Comparison of ENCODE assay signal across 9 cellular contexts in the genomic region with DNA sequence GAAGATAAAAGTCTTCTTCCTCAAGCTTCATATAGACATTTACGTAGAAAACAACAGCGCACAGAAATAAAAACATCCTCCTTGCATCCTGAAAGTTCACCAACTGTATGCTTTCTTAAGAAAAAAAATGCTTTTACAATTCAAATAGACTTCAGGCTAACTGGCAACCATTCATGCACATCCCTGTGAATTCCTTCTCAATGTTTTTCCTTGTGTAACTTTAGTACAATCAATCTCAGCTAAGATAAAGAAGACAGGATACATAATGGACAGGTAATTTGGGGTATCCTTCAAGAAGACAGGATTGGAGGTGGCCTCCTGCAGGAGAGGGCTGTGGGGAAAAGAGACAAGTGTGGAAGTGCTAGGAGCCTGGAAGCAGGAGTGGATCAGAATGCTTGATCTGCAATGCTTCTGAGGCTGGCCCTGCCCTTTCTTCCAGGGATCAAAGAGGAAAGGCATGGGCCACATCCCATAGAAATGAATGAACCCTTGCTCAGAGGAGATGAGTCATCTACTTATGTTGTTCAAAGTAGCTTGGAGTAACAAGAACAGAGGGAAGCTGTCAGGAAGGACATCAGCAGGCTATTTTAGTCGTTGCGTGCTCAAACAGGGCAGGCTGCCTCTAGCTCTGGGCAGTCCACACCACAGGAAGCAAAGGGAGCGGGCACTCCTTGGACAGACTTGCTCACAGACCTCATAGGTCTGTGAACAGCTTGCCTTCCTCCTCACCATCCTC.
A peak's percentile ranks its signal among the peaks of the same experiment; 100 is the strongest.
DNase-seq lines count a peak whose midpoint lies in the region; ATAC-seq and TF ChIP-seq lines count a peak whose summit lies in the region.
"Had no signal": no experiment of that assay in that cellular context is flagged by ENCODE, and none has a peak within 500 bp of the region (broad histone marks: within the 10 kb centered on the region; RNA-seq: fewer than 3 reads in every experiment).

No MANE protein-coding gene starts in this region.

- H3K9me3 ChIP-seq in PC-9 (ENCODE audit: insufficient read depth, low read depth): peaks cover 13% of the 10 kb centered on the region
- no peaks in the 10 kb centered on the region for H3K9me3 ChIP-seq in testis

- BruUV-seq in PC-9 (replicated peaks; lab: Mats Ljungman, UMichigan): no TSS peak

- peaks cover 43% of the 10 kb centered on the region for H3K4me1 Mint-ChIP-seq in activated T-cell treated with anti-CD3 and anti-CD28 coated beads, Interleukin-2, amount 50 U/mL, for 4 hours (ENCODE audit: low read depth)

- H3K4me2 ChIP-seq in PC-9: peak overlapping the region; percentile 57

- peak; percentile 99 for DNase-seq in DMS53 treated with DMSO at 0.1 percent for 48 hours (lab: John Stamatoyannopoulos, UW; ENCODE audit: unreplicated experiment)
- peak; percentile 71 to 97 for DNase-seq in PC-9
- DNase-seq in fibroblast of pulmonary artery (ENCODE audit: low read depth): peak; percentile 92
- DNase-seq in occipital lobe (lab: John Stamatoyannopoulos, UW): peak; percentile 34
- DNase-seq in activated T-cell treated with anti-CD3 and anti-CD28 coated beads, Interleukin-2, amount 50 U/mL, for 4 hours: no peak
- DNase-seq in testis: no peak
- DNase-seq in GM19238 (ENCODE audit: insufficient read length, low spot score): no peak

- peaks cover 11% of the 10 kb centered on the region for H3K79me2 ChIP-seq in PC-9 (ENCODE audit: low read depth)

- WGBS in testis, 2 donors: 78 to 80% methylated on average over 5 of the region's 5 CpGs

- TF ChIP-seq POLR2A in testis (IDR thresholded peaks at IDR 0.05): no peak

- no peaks in the 10 kb centered on the region for H4K20me1 ChIP-seq in PC-9 (ENCODE audit: insufficient read depth)

- peak overlapping the region; percentile 88 for H3K27ac ChIP-seq in PC-9
- H3K27ac ChIP-seq in testis: no peak overlapping the region
- H3K27ac ChIP-seq: SK-N-MC had no signal

- peak overlapping the region; percentile 19; the same call in 1 of the 2 replicates for H3K4me3 ChIP-seq in PC-9
- H3K4me3 ChIP-seq in fibroblast of pulmonary artery (replicated peaks; ENCODE audit: low read depth, low read length): no peak overlapping the region
- H3K4me3 ChIP-seq in testis: no peak overlapping the region

- peaks cover 45% of the 10 kb centered on the region for H3F3A ChIP-seq in PC-9 (ENCODE audit: insufficient read depth, low read depth)

- no peak overlapping the region for H3K4me3 Mint-ChIP-seq in activated T-cell treated with anti-CD3 and anti-CD28 coated beads, Interleukin-2, amount 50 U/mL, for 4 hours

- TF ChIP-seq CTCF in PC-9 (conservative IDR thresholded peaks at IDR 0.05) (no peak), fibroblast of pulmonary artery (IDR thresholded peaks at IDR 0.05; ENCODE audit: low read length, missing control alignments) (no peak), testis (IDR thresholded peaks at IDR 0.05) (no peak)

- peaks cover 6% of the 10 kb centered on the region for H3K9me3 Mint-ChIP-seq in activated T-cell treated with anti-CD3 and anti-CD28 coated beads, Interleukin-2, amount 50 U/mL, for 4 hours

- H3K36me3 Mint-ChIP-seq in activated T-cell treated with anti-CD3 and anti-CD28 coated beads, Interleukin-2, amount 50 U/mL, for 4 hours (ENCODE audit: insufficient read depth): peaks cover 20% of the 10 kb centered on the region

- no peaks in the 10 kb centered on the region for H3K27me3 Mint-ChIP-seq in activated T-cell treated with anti-CD3 and anti-CD28 coated beads, Interleukin-2, amount 50 U/mL, for 4 hours (ENCODE audit: low read depth)

- no peak for ATAC-seq in activated T-cell treated with anti-CD3 and anti-CD28 coated beads, Interleukin-2, amount 50 U/mL, for 4 hours
- ATAC-seq in HG02571 (IDR thresholded peaks at IDR 0.05; ENCODE audit: unreplicated experiment): no peak

- no peaks in the 10 kb centered on the region for H3K36me3 ChIP-seq in PC-9 (ENCODE audit: low read depth)
- no peaks in the 10 kb centered on the region for H3K36me3 ChIP-seq in testis (ENCODE audit: low read depth, missing control alignments)

- CTCF ChIA-PET in PC-9 (lab: Charles Lee): no interaction called here

- H3K4me1 ChIP-seq in PC-9 (replicated peaks; ENCODE audit: insufficient read depth) (peaks cover 52% of the 10 kb centered on the region), testis (peaks cover 15% of the 10 kb centered on the region)

- intact Hi-C loops in PC-9 (cut with micrococcal nuclease; ENCODE audit: unreplicated experiment) (loop anchor here (1.0 to 5.0 kb wide), 2 partner anchors 83 to 125 kb away; no protein-coding TSS in a partner anchor), testis (cut with DNase I; ENCODE audit: low total_unique reads) (no loop called here)

- H2AFZ ChIP-seq in PC-9: no peak overlapping the region

- POLR2A ChIA-PET in PC-9 (lab: Charles Lee; ENCODE audit: unreplicated experiment): interaction anchor here (0.6 to 0.7 kb wide), 3 partner anchors 84 to 126 kb away, joined by 3 to 9 read pairs (median 5); no protein-coding TSS in a partner anchor

- H3K27me3 ChIP-seq in PC-9 (ENCODE audit: insufficient read depth, low read depth): no peaks in the 10 kb centered on the region
- H3K27me3 ChIP-seq in testis: no peaks in the 10 kb centered on the region

- no peaks in the 10 kb centered on the region for H3K9me2 ChIP-seq in PC-9 (ENCODE audit: insufficient read depth)

Comparison
In these comparisons a context has a peak if more than half of its experiments do, and no peak if none do; other contexts are left out.
1. DNase-seq: peak in DMS53 treated with DMSO at 0.1 percent for 48 hours (single experiment), PC-9 (2 of 2), fibroblast of pulmonary artery (single experiment) and occipital lobe (single experiment); none in activated T-cell treated with anti-CD3 and anti-CD28 coated beads, Interleukin-2, amount 50 U/mL, for 4 hours (single experiment), testis (single experiment) and GM19238 (single experiment).